Comparison of ENCODE assay signal across 8 cellular contexts in genomic region chr12:50257226-50258166, GRCh38. TPM values are rescaled to one million over a fixed set of nuclear protein-coding genes. Genes with fewer than 3 reads are reported as not detected.
DNase-seq lines count a peak whose midpoint lies in the region; ATAC-seq and TF ChIP-seq lines count a peak whose summit lies in the region.

No MANE protein-coding gene starts in this region.

- H3K27me3 Mint-ChIP-seq in activated T-helper 2 cell treated with anti-CD3 and anti-CD28 coated beads, Interferon-gamma antibody, Interleukin-2, Interleukin-4, amounts not matched to agents 10 μg/mL and 5 μg/mL and 100 μg/mL, durations not matched to agents 14 hours and 24 hours and 36 hours (ENCODE audit: low read depth) = no peaks in the 10 kb centered on the region
- no peaks in the 10 kb centered on the region for H3K27me3 Mint-ChIP-seq in activated naive CD8-positive, alpha-beta T cell treated with anti-CD3 and anti-CD28 coated beads, Interleukin-2, amount 50 U/mL, for 24 hours

- peak overlapping the region; percentile 13 for H3K27ac Mint-ChIP-seq in activated T-helper 2 cell treated with anti-CD3 and anti-CD28 coated beads, Interferon-gamma antibody, Interleukin-2, Interleukin-4, amounts not matched to agents 10 μg/mL and 5 μg/mL and 100 μg/mL, durations not matched to agents 14 hours and 24 hours and 36 hours
- H3K27ac Mint-ChIP-seq in activated naive CD8-positive, alpha-beta T cell treated with anti-CD3 and anti-CD28 coated beads, Interleukin-2, amount 50 U/mL, for 24 hours = no peak overlapping the region

- intact Hi-C loops in activated T-helper 2 cell treated with anti-CD3 and anti-CD28 coated beads, Interferon-gamma antibody, Interleukin-2, Interleukin-4, amounts not matched to agents 10 μg/mL and 5 μg/mL and 100 μg/mL, durations not matched to agents 14 hours and 24 hours and 36 hours (cut with micrococcal nuclease) = no loop called here
- intact Hi-C loops in stomach (cut with DNase I; ENCODE audit: low total_unique reads) = no loop called here

- no peak for TF ChIP-seq POLR2A in stomach (IDR thresholded peaks at IDR 0.05)

- no peak for TF ChIP-seq EP300 in stomach (IDR thresholded peaks at IDR 0.05)

- H3K4me1 Mint-ChIP-seq in activated T-helper 2 cell treated with anti-CD3 and anti-CD28 coated beads, Interferon-gamma antibody, Interleukin-2, Interleukin-4, amounts not matched to agents 10 μg/mL and 5 μg/mL and 100 μg/mL, durations not matched to agents 14 hours and 24 hours and 36 hours (ENCODE audit: low read depth) = peaks cover 62% of the 10 kb centered on the region
- H3K4me1 Mint-ChIP-seq in activated naive CD8-positive, alpha-beta T cell treated with anti-CD3 and anti-CD28 coated beads, Interleukin-2, amount 50 U/mL, for 24 hours = peaks cover 26% of the 10 kb centered on the region

- no peak overlapping the region for H3K4me3 Mint-ChIP-seq in activated T-helper 2 cell treated with anti-CD3 and anti-CD28 coated beads, Interferon-gamma antibody, Interleukin-2, Interleukin-4, amounts not matched to agents 10 μg/mL and 5 μg/mL and 100 μg/mL, durations not matched to agents 14 hours and 24 hours and 36 hours (ENCODE audit: low read depth)
- H3K4me3 Mint-ChIP-seq in activated naive CD8-positive, alpha-beta T cell treated with anti-CD3 and anti-CD28 coated beads, Interleukin-2, amount 50 U/mL, for 24 hours = no peak overlapping the region

- 32 to 42% (median 37%) methylated on average over 6 of the region's 6 CpGs for WGBS in stomach, 5 donors

- H3K9me3 Mint-ChIP-seq in activated T-helper 2 cell treated with anti-CD3 and anti-CD28 coated beads, Interferon-gamma antibody, Interleukin-2, Interleukin-4, amounts not matched to agents 10 μg/mL and 5 μg/mL and 100 μg/mL, durations not matched to agents 14 hours and 24 hours and 36 hours = no peaks in the 10 kb centered on the region
- H3K9me3 Mint-ChIP-seq in activated naive CD8-positive, alpha-beta T cell treated with anti-CD3 and anti-CD28 coated beads, Interleukin-2, amount 50 U/mL, for 24 hours = no peaks in the 10 kb centered on the region

- H3K36me3 Mint-ChIP-seq in activated T-helper 2 cell treated with anti-CD3 and anti-CD28 coated beads, Interferon-gamma antibody, Interleukin-2, Interleukin-4, amounts not matched to agents 10 μg/mL and 5 μg/mL and 100 μg/mL, durations not matched to agents 14 hours and 24 hours and 36 hours (ENCODE audit: low read depth) = peaks cover 79% of the 10 kb centered on the region
- H3K36me3 Mint-ChIP-seq in activated naive CD8-positive, alpha-beta T cell treated with anti-CD3 and anti-CD28 coated beads, Interleukin-2, amount 50 U/mL, for 24 hours (ENCODE audit: low read depth) = no peaks in the 10 kb centered on the region

- H3K36me3 ChIP-seq in right atrium auricular region (no peaks in the 10 kb centered on the region), stomach (no peaks in the 10 kb centered on the region)

- ATAC-seq in activated naive CD8-positive, alpha-beta T cell treated with anti-CD3 and anti-CD28 coated beads, Interleukin-2, amount 50 U/mL, for 24 hours = no peak
- no peak for ATAC-seq in HG03378 (IDR thresholded peaks at IDR 0.05; ENCODE audit: unreplicated experiment)
- ATAC-seq in HG02623 (IDR thresholded peaks at IDR 0.05; ENCODE audit: unreplicated experiment) = no peak

- H3K4me1 ChIP-seq in right atrium auricular region (peaks cover 0 to 32% of the 10 kb centered on the region in 2 donors), stomach (peaks cover 44 to 87% (median 52%) of the 10 kb centered on the region in 4 donors)

- H3K9me3 ChIP-seq in right atrium auricular region (no peaks in the 10 kb centered on the region), stomach (no peaks in the 10 kb centered on the region)

- no peaks in the 10 kb centered on the region for H3K27me3 ChIP-seq in right atrium auricular region
- no peaks in the 10 kb centered on the region for H3K27me3 ChIP-seq in stomach

- H3K27ac ChIP-seq in right atrium auricular region (peak overlapping the region; percentile 49 to 58), stomach (peak overlapping the region; percentile 48 to 70 (median 69))

- DNase-seq in DMS53 (lab: John Stamatoyannopoulos, UW) (peak; percentile 25), DMS53 treated with DMSO at 0.1 percent for 48 hours (lab: John Stamatoyannopoulos, UW; ENCODE audit: unreplicated experiment) (no peak), right atrium auricular region (ENCODE audit: low spot score) (no peak), stomach (no peak)
- DNase-seq in activated T-helper 2 cell treated with anti-CD3 and anti-CD28 coated beads, Interferon-gamma antibody, Interleukin-2, Interleukin-4, amounts not matched to agents 10 μg/mL and 5 μg/mL and 100 μg/mL, durations not matched to agents 14 hours and 24 hours and 36 hours (ENCODE audit: low spot score) = no peak
- no peak for DNase-seq in activated naive CD8-positive, alpha-beta T cell treated with anti-CD3 and anti-CD28 coated beads, Interleukin-2, amount 50 U/mL, for 24 hours

- TF ChIP-seq CTCF in right atrium auricular region (IDR thresholded peaks at IDR 0.05) (no peak), stomach (IDR thresholded peaks at IDR 0.05) (no peak)

- H3K4me3 ChIP-seq in right atrium auricular region (no peak overlapping the region), stomach (no peak overlapping the region)

RNA-seq across cellular contexts. Expression of gene LIMA1, which starts 25.8 kb away (rescaled TPM):
- 331 and 333 TPM in 2 replicates for total RNA-seq in activated T-helper 2 cell treated with anti-CD3 and anti-CD28 coated beads, Interferon-gamma antibody, Interleukin-2, Interleukin-4, amounts not matched to agents 10 μg/mL and 5 μg/mL and 100 μg/mL, durations not matched to agents 14 hours and 24 hours and 36 hours
- total RNA-seq in right atrium auricular region (10 to 100 TPM; 20.7 to 28.3 TPM), stomach (100 to 1,000 TPM in 3 of 5 donors, 10 to 100 TPM in 2; 71.0 to 143 (median 132) TPM)
- polyA plus RNA-seq in stomach = 10 to 100 TPM; 28.7 to 72.4 (median 33.7) TPM
